In genomic region chr2:160005476-160005875, GRCh38 we compare ENCODE assay signal across 1 cellular context.
TF ChIP-seq lines count a peak whose summit lies in the region.

No MANE protein-coding gene starts in this region.

TF ChIP-seq in K562, 482 proteins besides CTCF, POLR2A, EP300 and RAD21 (continued from another document):
- no peak for TF ChIP-seq HMGXB4 (CRISPR knock-in tag; IDR thresholded peaks at IDR 0.05)
